8 cellular contexts compared by ENCODE assay signal in genomic region chr18:75211721-75212625, GRCh38. TPM values are rescaled to one million over a fixed set of nuclear protein-coding genes. Genes with fewer than 3 reads are reported as not detected.
A peak's percentile ranks its signal among the peaks of the same experiment; 100 is the strongest.
DNase-seq lines count a peak whose midpoint lies in the region; ATAC-seq and TF ChIP-seq lines count a peak whose summit lies in the region.

No MANE protein-coding gene starts in this region.

- H3K4me1 Mint-ChIP-seq in H9 = peaks cover 33 to 42% of the 10 kb centered on the region in 2 experiments
- H3K4me1 Mint-ChIP-seq in T-helper 1 cell treated with Interleukin-12 subunit alpha and Interleukin-12 subunit beta and Interleukin-4 antibody, amounts not matched to agents 30 μg/mL and 1 μg/mL, for 36 hours (ENCODE audit: low read depth) = peaks cover 46% of the 10 kb centered on the region
- H3K4me1 Mint-ChIP-seq in dendritic cell treated with granulocyte-macrophage colony-stimulating factor and Interleukin-4, amounts not matched to agents 40 ng/mL and 50 ng/mL, for 4 days (ENCODE audit: low read depth) = peaks cover 59% of the 10 kb centered on the region

- H2BK120ac ChIP-seq in H9 (ENCODE audit: low read depth, low read length, poor library complexity, severe bottlenecking) = no peak overlapping the region

- intact Hi-C loops in dendritic cell treated with granulocyte-macrophage colony-stimulating factor and Interleukin-4, amounts not matched to agents 40 ng/mL and 50 ng/mL, for 4 days (cut with micrococcal nuclease) = loop anchor here (10.0 kb wide), 1 partner anchor 227 kb away; no protein-coding TSS in a partner anchor

- H3K27me3 ChIP-seq in BLaER1 (peaks cover 12% of the 10 kb centered on the region), H9 (ENCODE audit: insufficient read depth, low read length) (peaks cover 36% of the 10 kb centered on the region), suprapubic skin (no peaks in the 10 kb centered on the region)

- H3K79me1 ChIP-seq in H9 (ENCODE audit: insufficient read depth, low read depth, low read length, poor library complexity, severe bottlenecking) = no peaks in the 10 kb centered on the region

- peak; percentile 69 for DNase-seq in H9
- DNase-seq in lung microvascular endothelial cell (ENCODE audit: low read depth in 2 of 2) = peak; percentile 43
- DNase-seq in suprapubic skin (ENCODE audit: low spot score in 2 of 2) = peak in 1 of 2 donors; percentile 78

- H3K36me3 Mint-ChIP-seq in H9 (ENCODE audit: insufficient read depth in 1 of 3, low read depth in 3 of 3) = peaks cover 0 to 2% (median 0%) of the 10 kb centered on the region in 3 experiments; a peak in 2 of 7 replicates
- peaks cover 20% of the 10 kb centered on the region for H3K36me3 Mint-ChIP-seq in T-helper 1 cell treated with Interleukin-12 subunit alpha and Interleukin-12 subunit beta and Interleukin-4 antibody, amounts not matched to agents 30 μg/mL and 1 μg/mL, for 36 hours (ENCODE audit: low read depth)
- peaks cover 29% of the 10 kb centered on the region for H3K36me3 Mint-ChIP-seq in dendritic cell treated with granulocyte-macrophage colony-stimulating factor and Interleukin-4, amounts not matched to agents 40 ng/mL and 50 ng/mL, for 4 days (ENCODE audit: low read depth)

- H4K20me1 ChIP-seq in BLaER1 = peaks cover 54% of the 10 kb centered on the region
- H4K20me1 ChIP-seq in H9 (ENCODE audit: control insufficient read depth, insufficient read depth, insufficient read length) = no peaks in the 10 kb centered on the region

- H3K4me3 ChIP-seq in BLaER1 = peak overlapping the region; percentile 98
- H3K4me3 ChIP-seq in suprapubic skin = peak overlapping the region; percentile 99

- no CpG with 5 or more reads among the region's 82 CpGs for WGBS in H9 (ENCODE audit: extremely low coverage, insufficient read length, low lambda C conversion rate)
- 2% methylated on average over 13 of the region's 82 CpGs for WGBS in suprapubic skin

- H3K9ac ChIP-seq in BLaER1 (peak overlapping the region; percentile 90), H9 (ENCODE audit: extremely low read depth, insufficient read length, low read length) (no peak overlapping the region)

- TF ChIP-seq CTCF in H9 (conservative IDR thresholded peaks at IDR 0.05) = no peak
- no peak for TF ChIP-seq CTCF in suprapubic skin (IDR thresholded peaks at IDR 0.05)

- H3K4me1 ChIP-seq in BLaER1 (peaks cover 47% of the 10 kb centered on the region), H9 (ENCODE audit: insufficient read depth, low read length) (no peaks in the 10 kb centered on the region; the same call in 1 of the 2 replicates), suprapubic skin (peaks cover 63% of the 10 kb centered on the region)

- no peak overlapping the region for H2BK15ac ChIP-seq in H9 (ENCODE audit: low read depth, low read length)

- H2BK20ac ChIP-seq in H9 (ENCODE audit: low read depth, low read length, poor library complexity, severe bottlenecking) = no peak overlapping the region

- H4K91ac ChIP-seq in H9 (ENCODE audit: insufficient read length, low read depth, low read length) = no peak overlapping the region

- H3T11ph ChIP-seq in H9 (ENCODE audit: low read length) = no peak overlapping the region

- H3K27ac ChIP-seq in BLaER1 = peak overlapping the region; percentile 82
- no peak overlapping the region for H3K27ac ChIP-seq in H9 (ENCODE audit: insufficient read length, low read depth, low read length)
- H3K27ac ChIP-seq in suprapubic skin = peak overlapping the region; percentile 89

- no peak overlapping the region for H2BK12ac ChIP-seq in H9 (ENCODE audit: insufficient read length, low read depth, low read length)

- no peaks in the 10 kb centered on the region for H3K9me3 ChIP-seq in BLaER1
- H3K9me3 ChIP-seq in H9 (ENCODE audit: control insufficient read depth, low read depth, low read length) = no peaks in the 10 kb centered on the region
- no peaks in the 10 kb centered on the region for H3K9me3 ChIP-seq in suprapubic skin

- H3K4me2 ChIP-seq in BLaER1 (peak overlapping the region; percentile 87), H9 (ENCODE audit: insufficient read depth, insufficient read length, low read length) (peak overlapping the region; percentile 51)

- no peak for TF ChIP-seq EP300 in suprapubic skin (IDR thresholded peaks at IDR 0.05)

- peaks cover 69% of the 10 kb centered on the region for H3K27me3 Mint-ChIP-seq in H9 (ENCODE audit: low read depth)
- peaks cover 14% of the 10 kb centered on the region for H3K27me3 Mint-ChIP-seq in T-helper 1 cell treated with Interleukin-12 subunit alpha and Interleukin-12 subunit beta and Interleukin-4 antibody, amounts not matched to agents 30 μg/mL and 1 μg/mL, for 36 hours (ENCODE audit: low read depth)
- H3K27me3 Mint-ChIP-seq in dendritic cell treated with granulocyte-macrophage colony-stimulating factor and Interleukin-4, amounts not matched to agents 40 ng/mL and 50 ng/mL, for 4 days = peaks cover 7% of the 10 kb centered on the region

- no peak overlapping the region for H3K27ac Mint-ChIP-seq in H9
- H3K27ac Mint-ChIP-seq in T-helper 1 cell treated with Interleukin-12 subunit alpha and Interleukin-12 subunit beta and Interleukin-4 antibody, amounts not matched to agents 30 μg/mL and 1 μg/mL, for 36 hours = peak overlapping the region; percentile 85
- peak overlapping the region; percentile 32 for H3K27ac Mint-ChIP-seq in dendritic cell treated with granulocyte-macrophage colony-stimulating factor and Interleukin-4, amounts not matched to agents 40 ng/mL and 50 ng/mL, for 4 days

- ATAC-seq in HG02852 (IDR thresholded peaks at IDR 0.05; ENCODE audit: unreplicated experiment) (no peak), GM21360 (IDR thresholded peaks at IDR 0.05; ENCODE audit: unreplicated experiment) (no peak)

- no peak overlapping the region for H2AFZ ChIP-seq in H9 (ENCODE audit: low read length)

- no peak overlapping the region for H3K23ac ChIP-seq in H9 (ENCODE audit: insufficient read length, low read depth, low read length)

- H3K4me3 Mint-ChIP-seq in H9 = peak overlapping the region; percentile 60 to 81
- peak overlapping the region; percentile 85 for H3K4me3 Mint-ChIP-seq in T-helper 1 cell treated with Interleukin-12 subunit alpha and Interleukin-12 subunit beta and Interleukin-4 antibody, amounts not matched to agents 30 μg/mL and 1 μg/mL, for 36 hours
- H3K4me3 Mint-ChIP-seq in dendritic cell treated with granulocyte-macrophage colony-stimulating factor and Interleukin-4, amounts not matched to agents 40 ng/mL and 50 ng/mL, for 4 days = peak overlapping the region; percentile 70

- H3K36me3 ChIP-seq in BLaER1 = no peaks in the 10 kb centered on the region
- H3K36me3 ChIP-seq in suprapubic skin = no peaks in the 10 kb centered on the region

- H3K23me2 ChIP-seq in H9 (ENCODE audit: insufficient read length, low read depth, low read length, poor library complexity, severe bottlenecking) = peaks cover 20% of the 10 kb centered on the region

- no peak overlapping the region for H4K8ac ChIP-seq in H9 (replicated peaks; ENCODE audit: insufficient read length, low read depth, low read length)

- H3K14ac ChIP-seq in H9 (ENCODE audit: insufficient read depth, low read length) = no peak overlapping the region

- H3K56ac ChIP-seq in H9 (ENCODE audit: insufficient read length, low read depth, low read length) = no peak overlapping the region

- no peak overlapping the region for H2AK5ac ChIP-seq in H9 (ENCODE audit: insufficient read length, low read length)

- H3K79me2 ChIP-seq in H9 (ENCODE audit: insufficient read depth, low read length) = no peaks in the 10 kb centered on the region

- H3K9me3 Mint-ChIP-seq in H9 = peaks cover 0 to 7% of the 10 kb centered on the region in 2 experiments; a peak in 1 of 5 replicates
- H3K9me3 Mint-ChIP-seq in T-helper 1 cell treated with Interleukin-12 subunit alpha and Interleukin-12 subunit beta and Interleukin-4 antibody, amounts not matched to agents 30 μg/mL and 1 μg/mL, for 36 hours = no peaks in the 10 kb centered on the region
- no peaks in the 10 kb centered on the region for H3K9me3 Mint-ChIP-seq in dendritic cell treated with granulocyte-macrophage colony-stimulating factor and Interleukin-4, amounts not matched to agents 40 ng/mL and 50 ng/mL, for 4 days

- TF ChIP-seq POLR2A in suprapubic skin (IDR thresholded peaks at IDR 0.05) = no peak

- no peak overlapping the region for H3K4ac ChIP-seq in H9 (ENCODE audit: low read depth, low read length)

- H3K18ac ChIP-seq in H9 (ENCODE audit: insufficient read length, low read depth, low read length) = no peak overlapping the region

- H2BK5ac ChIP-seq in H9 (ENCODE audit: insufficient read length, low read length) = no peak overlapping the region

- H4K5ac ChIP-seq in H9 (ENCODE audit: insufficient read length, low read depth, low read length) = no peak overlapping the region

RNA-seq across cellular contexts. Expression of gene TSHZ1, which starts 1.4 kb away (rescaled TPM):
- total RNA-seq in H9 (2021) (0.15 and 0.24 TPM in 2 replicates), lung microvascular endothelial cell (6.5 and 12.5 TPM in 2 replicates), suprapubic skin (10 to 100 TPM; 15.2 to 24.5 (median 20.3) TPM)

RNA-seq across cellular contexts. Expression of gene PTGR3, which starts 3.0 kb away (rescaled TPM):
- total RNA-seq in H9 (2021) (1.6 and 2.7 TPM in 2 replicates), lung microvascular endothelial cell (5.9 and 10.3 TPM in 2 replicates), suprapubic skin (10 to 100 TPM; 14.0 to 20.4 (median 15.5) TPM)

Comparison
In these comparisons a context has a peak if more than half of its experiments do, and no peak if none do; other contexts are left out.
1. H3K27ac Mint-ChIP-seq: peak in T-helper 1 cell treated with Interleukin-12 subunit alpha and Interleukin-12 subunit beta and Interleukin-4 antibody, amounts not matched to agents 30 μg/mL and 1 μg/mL, for 36 hours (single experiment) and dendritic cell treated with granulocyte-macrophage colony-stimulating factor and Interleukin-4, amounts not matched to agents 40 ng/mL and 50 ng/mL, for 4 days (single experiment); none in H9 (0 of 3).
2. Peak in every context shown above with its lines, with median percentiles within 50 percentile points of each other: H3K4me3 Mint-ChIP-seq.